8 cellular contexts compared by ENCODE assay signal in the genomic region with DNA sequence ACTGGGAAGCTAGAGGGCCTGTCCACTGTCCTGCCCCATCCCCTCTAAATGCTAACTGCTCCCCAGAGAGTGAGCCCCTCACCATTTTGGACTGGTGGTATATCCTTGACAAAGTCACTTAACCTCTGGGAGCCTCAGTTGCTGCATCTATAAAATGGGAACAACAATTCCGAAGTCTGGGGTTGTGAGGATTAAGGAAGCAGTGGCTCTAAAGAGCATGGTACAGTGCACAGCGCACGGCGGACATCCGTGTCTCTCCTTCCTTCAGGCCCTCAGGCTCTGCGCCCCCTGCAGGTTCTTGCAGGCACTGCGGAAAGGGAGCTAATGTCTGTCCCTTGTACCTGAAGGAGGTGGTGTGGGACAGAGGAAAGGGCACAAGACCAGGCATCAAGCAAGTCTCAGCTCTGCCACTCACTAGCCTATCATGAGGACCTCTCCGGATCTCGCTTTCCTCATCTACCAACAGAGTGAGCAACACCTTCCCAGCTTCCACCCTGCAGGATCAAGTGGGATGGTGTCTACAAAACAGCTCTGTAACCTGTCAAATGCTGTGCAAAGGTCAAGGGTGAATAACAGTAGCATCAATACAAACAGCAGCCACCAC.
A peak's percentile ranks its signal among the peaks of the same experiment; 100 is the strongest.
DNase-seq lines count a peak whose midpoint lies in the region; ATAC-seq and TF ChIP-seq lines count a peak whose summit lies in the region.

No MANE protein-coding gene starts in this region.

- no peak overlapping the region for H3K4me3 ChIP-seq in GM12864 (ENCODE audit: low read depth, low read length)
- no peak overlapping the region for H3K4me3 ChIP-seq in Loucy (ENCODE audit: low read length, poor library complexity, severe bottlenecking)
- H3K4me3 ChIP-seq in choroid plexus epithelial cell (ENCODE audit: low read depth, low read length), result no peak overlapping the region

- TF ChIP-seq CTCF in GM12864 (IDR thresholded peaks at IDR 0.05; ENCODE audit: low read depth, low read length, missing control alignments) (peak; percentile 100), Loucy (conservative IDR thresholded peaks at IDR 0.05; ENCODE audit: low read length) (peak; percentile 100), choroid plexus epithelial cell (conservative IDR thresholded peaks at IDR 0.05; ENCODE audit: low read depth, low read length) (peak; percentile 98)

- no peak overlapping the region for H3K9ac ChIP-seq in Loucy (ENCODE audit: low read depth, low read length, poor library complexity, severe bottlenecking)

- DNase-seq in GM12864 (ENCODE audit: low read depth) (peak; percentile 41), choroid plexus epithelial cell (ENCODE audit: low read depth) (peak; percentile 69), medulla oblongata (ENCODE audit: extremely low spot score) (peak; percentile 41)
- DNase-seq in activated CD4-positive, alpha-beta T cell treated with anti-CD3 and anti-CD28 coated beads for 24 hours (ENCODE audit: low read depth in 2 of 2), result peak; percentile 72 to 83
- DNase-seq in stimulated activated CD8-positive, alpha-beta memory T cell treated with anti-CD3 and anti-CD28 coated beads, Interleukin-4, amount 100 ng/mL, for 48 hours, result peak; percentile 95

- H3K9me3 ChIP-seq in Loucy (ENCODE audit: insufficient read depth, low read depth, low read length), result no peaks in the 10 kb centered on the region

- peaks cover 4% of the 10 kb centered on the region; the same call in 1 of the 2 replicates for H3K36me3 ChIP-seq in Loucy (ENCODE audit: insufficient read depth, low read length)

- peaks cover 4% of the 10 kb centered on the region for H3K4me1 ChIP-seq in Loucy (ENCODE audit: insufficient read depth, low read length, poor library complexity, severe bottlenecking)

- H3K4me2 ChIP-seq in Loucy (ENCODE audit: low read depth, low read length, poor library complexity, severe bottlenecking), result no peak overlapping the region

- H3K79me2 ChIP-seq in Loucy (ENCODE audit: insufficient read depth, low read length), result no peaks in the 10 kb centered on the region

- H2AFZ ChIP-seq in Loucy (ENCODE audit: low read length), result no peak overlapping the region

- H3K27me3 ChIP-seq in Loucy (ENCODE audit: insufficient read depth, low read length, poor library complexity, severe bottlenecking), result no peaks in the 10 kb centered on the region

- no peaks in the 10 kb centered on the region for H4K20me1 ChIP-seq in Loucy (ENCODE audit: insufficient read depth, low read length, poor library complexity, severe bottlenecking)

- no peaks in the 10 kb centered on the region for H3K9me2 ChIP-seq in Loucy (replicated peaks; ENCODE audit: low read depth, low read length)

- H3F3A ChIP-seq in Loucy (ENCODE audit: low read depth), result no peaks in the 10 kb centered on the region

- ATAC-seq in HG03159 (IDR thresholded peaks at IDR 0.05; ENCODE audit: unreplicated experiment), result no peak
- no peak for ATAC-seq in HG03342 (IDR thresholded peaks at IDR 0.05; ENCODE audit: unreplicated experiment)

Comparison
In these comparisons a context has a peak if more than half of its experiments do, and no peak if none do; other contexts are left out.
1. DNase-seq: peak in every context shown above with its lines; median percentile 95 in stimulated activated CD8-positive, alpha-beta memory T cell treated with anti-CD3 and anti-CD28 coated beads, Interleukin-4, amount 100 ng/mL, for 48 hours; 78 in activated CD4-positive, alpha-beta T cell treated with anti-CD3 and anti-CD28 coated beads for 24 hours; 69 in choroid plexus epithelial cell; 41 in GM12864; 41 in medulla oblongata.